Comparison of ENCODE assay signal across 1 cellular context in genomic region chr2:240624950-240625621, GRCh38.
TF ChIP-seq lines count a peak whose summit lies in the region.

Gene GPR35 (plus strand): TSS chr2:240625480. CDS start chr2:240629953, 4,473 bp downstream.

TF ChIP-seq in GM23338, 12 proteins besides CTCF, POLR2A, EP300 and RAD21 (continued from another document):
- TF ChIP-seq, protein P1, sequence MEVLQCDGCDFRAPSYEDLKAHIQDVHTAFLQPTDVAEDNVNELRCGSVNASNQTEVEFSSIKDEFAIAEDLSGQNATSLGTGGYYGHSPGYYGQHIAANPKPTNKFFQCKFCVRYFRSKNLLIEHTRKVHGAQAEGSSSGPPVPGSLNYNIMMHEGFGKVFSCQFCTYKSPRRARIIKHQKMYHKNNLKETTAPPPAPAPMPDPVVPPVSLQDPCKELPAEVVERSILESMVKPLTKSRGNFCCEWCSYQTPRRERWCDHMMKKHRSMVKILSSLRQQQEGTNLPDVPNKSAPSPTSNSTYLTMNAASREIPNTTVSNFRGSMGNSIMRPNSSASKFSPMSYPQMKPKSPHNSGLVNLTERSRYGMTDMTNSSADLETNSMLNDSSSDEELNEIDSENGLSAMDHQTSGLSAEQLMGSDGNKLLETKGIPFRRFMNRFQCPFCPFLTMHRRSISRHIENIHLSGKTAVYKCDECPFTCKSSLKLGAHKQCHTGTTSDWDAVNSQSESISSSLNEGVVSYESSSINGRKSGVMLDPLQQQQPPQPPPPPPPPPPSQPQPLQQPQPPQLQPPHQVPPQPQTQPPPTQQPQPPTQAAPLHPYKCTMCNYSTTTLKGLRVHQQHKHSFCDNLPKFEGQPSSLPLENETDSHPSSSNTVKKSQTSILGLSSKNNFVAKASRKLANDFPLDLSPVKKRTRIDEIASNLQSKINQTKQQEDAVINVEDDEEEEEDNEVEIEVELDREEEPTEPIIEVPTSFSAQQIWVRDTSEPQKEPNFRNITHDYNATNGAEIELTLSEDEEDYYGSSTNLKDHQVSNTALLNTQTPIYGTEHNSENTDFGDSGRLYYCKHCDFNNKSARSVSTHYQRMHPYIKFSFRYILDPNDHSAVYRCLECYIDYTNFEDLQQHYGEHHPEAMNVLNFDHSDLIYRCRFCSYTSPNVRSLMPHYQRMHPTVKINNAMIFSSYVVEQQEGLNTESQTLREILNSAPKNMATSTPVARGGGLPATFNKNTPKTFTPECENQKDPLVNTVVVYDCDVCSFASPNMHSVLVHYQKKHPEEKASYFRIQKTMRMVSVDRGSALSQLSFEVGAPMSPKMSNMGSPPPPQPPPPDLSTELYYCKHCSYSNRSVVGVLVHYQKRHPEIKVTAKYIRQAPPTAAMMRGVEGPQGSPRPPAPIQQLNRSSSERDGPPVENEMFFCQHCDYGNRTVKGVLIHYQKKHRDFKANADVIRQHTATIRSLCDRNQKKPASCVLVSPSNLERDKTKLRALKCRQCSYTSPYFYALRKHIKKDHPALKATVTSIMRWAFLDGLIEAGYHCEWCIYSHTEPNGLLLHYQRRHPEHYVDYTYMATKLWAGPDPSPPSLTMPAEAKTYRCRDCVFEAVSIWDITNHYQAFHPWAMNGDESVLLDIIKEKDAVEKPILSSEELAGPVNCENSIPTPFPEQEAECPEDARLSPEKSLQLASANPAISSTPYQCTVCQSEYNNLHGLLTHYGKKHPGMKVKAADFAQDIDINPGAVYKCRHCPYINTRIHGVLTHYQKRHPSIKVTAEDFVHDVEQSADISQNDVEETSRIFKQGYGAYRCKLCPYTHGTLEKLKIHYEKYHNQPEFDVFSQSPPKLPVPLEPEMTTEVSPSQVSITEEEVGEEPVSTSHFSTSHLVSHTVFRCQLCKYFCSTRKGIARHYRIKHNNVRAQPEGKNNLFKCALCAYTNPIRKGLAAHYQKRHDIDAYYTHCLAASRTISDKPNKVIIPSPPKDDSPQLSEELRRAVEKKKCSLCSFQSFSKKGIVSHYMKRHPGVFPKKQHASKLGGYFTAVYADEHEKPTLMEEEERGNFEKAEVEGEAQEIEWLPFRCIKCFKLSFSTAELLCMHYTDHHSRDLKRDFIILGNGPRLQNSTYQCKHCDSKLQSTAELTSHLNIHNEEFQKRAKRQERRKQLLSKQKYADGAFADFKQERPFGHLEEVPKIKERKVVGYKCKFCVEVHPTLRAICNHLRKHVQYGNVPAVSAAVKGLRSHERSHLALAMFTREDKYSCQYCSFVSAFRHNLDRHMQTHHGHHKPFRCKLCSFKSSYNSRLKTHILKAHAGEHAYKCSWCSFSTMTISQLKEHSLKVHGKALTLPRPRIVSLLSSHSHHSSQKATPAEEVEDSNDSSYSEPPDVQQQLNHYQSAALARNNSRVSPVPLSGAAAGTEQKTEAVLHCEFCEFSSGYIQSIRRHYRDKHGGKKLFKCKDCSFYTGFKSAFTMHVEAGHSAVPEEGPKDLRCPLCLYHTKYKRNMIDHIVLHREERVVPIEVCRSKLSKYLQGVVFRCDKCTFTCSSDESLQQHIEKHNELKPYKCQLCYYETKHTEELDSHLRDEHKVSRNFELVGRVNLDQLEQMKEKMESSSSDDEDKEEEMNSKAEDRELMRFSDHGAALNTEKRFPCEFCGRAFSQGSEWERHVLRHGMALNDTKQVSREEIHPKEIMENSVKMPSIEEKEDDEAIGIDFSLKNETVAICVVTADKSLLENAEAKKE (CRISPR knock-in tag; IDR thresholded peaks at IDR 0.05) = no peak
- TF ChIP-seq ETS1 (IDR thresholded peaks at IDR 0.05) = no peak
- TF ChIP-seq, protein P2, sequence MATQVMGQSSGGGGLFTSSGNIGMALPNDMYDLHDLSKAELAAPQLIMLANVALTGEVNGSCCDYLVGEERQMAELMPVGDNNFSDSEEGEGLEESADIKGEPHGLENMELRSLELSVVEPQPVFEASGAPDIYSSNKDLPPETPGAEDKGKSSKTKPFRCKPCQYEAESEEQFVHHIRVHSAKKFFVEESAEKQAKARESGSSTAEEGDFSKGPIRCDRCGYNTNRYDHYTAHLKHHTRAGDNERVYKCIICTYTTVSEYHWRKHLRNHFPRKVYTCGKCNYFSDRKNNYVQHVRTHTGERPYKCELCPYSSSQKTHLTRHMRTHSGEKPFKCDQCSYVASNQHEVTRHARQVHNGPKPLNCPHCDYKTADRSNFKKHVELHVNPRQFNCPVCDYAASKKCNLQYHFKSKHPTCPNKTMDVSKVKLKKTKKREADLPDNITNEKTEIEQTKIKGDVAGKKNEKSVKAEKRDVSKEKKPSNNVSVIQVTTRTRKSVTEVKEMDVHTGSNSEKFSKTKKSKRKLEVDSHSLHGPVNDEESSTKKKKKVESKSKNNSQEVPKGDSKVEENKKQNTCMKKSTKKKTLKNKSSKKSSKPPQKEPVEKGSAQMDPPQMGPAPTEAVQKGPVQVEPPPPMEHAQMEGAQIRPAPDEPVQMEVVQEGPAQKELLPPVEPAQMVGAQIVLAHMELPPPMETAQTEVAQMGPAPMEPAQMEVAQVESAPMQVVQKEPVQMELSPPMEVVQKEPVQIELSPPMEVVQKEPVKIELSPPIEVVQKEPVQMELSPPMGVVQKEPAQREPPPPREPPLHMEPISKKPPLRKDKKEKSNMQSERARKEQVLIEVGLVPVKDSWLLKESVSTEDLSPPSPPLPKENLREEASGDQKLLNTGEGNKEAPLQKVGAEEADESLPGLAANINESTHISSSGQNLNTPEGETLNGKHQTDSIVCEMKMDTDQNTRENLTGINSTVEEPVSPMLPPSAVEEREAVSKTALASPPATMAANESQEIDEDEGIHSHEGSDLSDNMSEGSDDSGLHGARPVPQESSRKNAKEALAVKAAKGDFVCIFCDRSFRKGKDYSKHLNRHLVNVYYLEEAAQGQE (IDR thresholded peaks at IDR 0.05; ENCODE audit: unreplicated experiment) = no peak
